In genomic region chr2:44952143-44952805, GRCh38 we compare ENCODE assay signal across 8 cellular contexts. TPM values are rescaled to one million over a fixed set of nuclear protein-coding genes. Genes with fewer than 3 reads are reported as not detected.
DNase-seq lines count a peak whose midpoint lies in the region; ATAC-seq and TF ChIP-seq lines count a peak whose summit lies in the region.

No MANE protein-coding gene starts in this region.

- no peak overlapping the region for H3K9ac ChIP-seq in duodenal mucosa (ENCODE audit: low read depth in 1 of 2, low read length in 2 of 2)

- no peak for DNase-seq in activated CD4-positive, CD25-positive, alpha-beta regulatory T cell (lab: John Stamatoyannopoulos, UW)
- DNase-seq in Peyer's patch (no peak), memory B cell (ENCODE audit: low spot score in 2 of 2) (no peak), thoracic aorta (ENCODE audit: low spot score) (no peak), H4 (ENCODE audit: low spot score) (no peak)

- H3K4me1 ChIP-seq in Peyer's patch (peaks cover 0 to 36% (median 15%) of the 10 kb centered on the region in 4 donors), duodenal mucosa (ENCODE audit: control insufficient read depth in 1 of 2, insufficient read depth in 2 of 2, low read length in 2 of 2) (peaks cover 18 to 22% of the 10 kb centered on the region in 2 donors), thoracic aorta (ENCODE audit: control insufficient read depth in 1 of 2, low read depth in 2 of 2) (peaks cover 20 to 39% of the 10 kb centered on the region in 2 donors)

- H3K27me3 ChIP-seq in Peyer's patch (peaks cover 0 to 57% of the 10 kb centered on the region in 2 donors), duodenal mucosa (ENCODE audit: control insufficient read depth in 1 of 2, insufficient read depth in 2 of 2, low read length in 2 of 2) (peaks cover 88 to 89% of the 10 kb centered on the region in 2 donors), thoracic aorta (replicated peaks; ENCODE audit: insufficient read depth) (peaks cover 12% of the 10 kb centered on the region)

- no peaks in the 10 kb centered on the region for H3K9me3 Mint-ChIP-seq in memory B cell

- H3K27ac ChIP-seq in Peyer's patch (no peak overlapping the region), duodenal mucosa (ENCODE audit: low read depth, low read length) (no peak overlapping the region), thoracic aorta (no peak overlapping the region)

- peak; percentile 27 to 41 for ATAC-seq in activated CD4-positive, CD25-positive, alpha-beta regulatory T cell treated with anti-CD3 and anti-CD28 coated beads, Interleukin-2, amount 50 U/mL, for 24 hours
- ATAC-seq in HG03135 (IDR thresholded peaks at IDR 0.05; ENCODE audit: unreplicated experiment) (peak; percentile 48), memory B cell (ENCODE audit: low read depth) (peak; percentile 59), thoracic aorta (ENCODE audit: insufficient number of reproducible peaks, low FRiP score, low read depth) (peak; percentile 45)

- H3K36me3 Mint-ChIP-seq in memory B cell, result no peaks in the 10 kb centered on the region

- peak overlapping the region; percentile 56 for H3K4me3 Mint-ChIP-seq in memory B cell

- H3K4me3 ChIP-seq in Peyer's patch (peak overlapping the region in 3 of 4 donors; percentile 26 to 41 (median 33)), duodenal mucosa (ENCODE audit: low read depth in 1 of 2, low read length in 2 of 2) (peak overlapping the region; percentile 35 to 58), thoracic aorta (peak overlapping the region; percentile 65)

- H3K9me3 ChIP-seq in Peyer's patch, result no peaks in the 10 kb centered on the region
- no peaks in the 10 kb centered on the region for H3K9me3 ChIP-seq in duodenal mucosa (ENCODE audit: control insufficient read depth in 1 of 2, low read length in 2 of 2)
- H3K9me3 ChIP-seq in thoracic aorta, result no peaks in the 10 kb centered on the region

- H3K27me3 Mint-ChIP-seq in memory B cell, result peaks cover 46% of the 10 kb centered on the region

- TF ChIP-seq CTCF in Peyer's patch (IDR thresholded peaks at IDR 0.05) (peak in 4 of 6 experiments; percentile 35 to 42 (median 37)), thoracic aorta (IDR thresholded peaks at IDR 0.05) (peak; percentile 64)

- TF ChIP-seq POLR2A in Peyer's patch (IDR thresholded peaks at IDR 0.05), result no peak

- no peak overlapping the region for H3K27ac Mint-ChIP-seq in memory B cell

- no peaks in the 10 kb centered on the region for H3K36me3 ChIP-seq in Peyer's patch
- H3K36me3 ChIP-seq in duodenal mucosa (ENCODE audit: control insufficient read depth in 1 of 2, insufficient read depth in 2 of 2, low read length in 2 of 2), result no peaks in the 10 kb centered on the region
- no peaks in the 10 kb centered on the region for H3K36me3 ChIP-seq in thoracic aorta

- H3K4me1 Mint-ChIP-seq in memory B cell, result peaks cover 23% of the 10 kb centered on the region

RNA-seq across cellular contexts. Expression of gene SIX3, which starts 10.8 kb away (rescaled TPM):
- total RNA-seq in Peyer's patch, result not detected
- under 1 TPM in 1 of 2 donors, not detected in 1; 0.14 TPM for total RNA-seq in thoracic aorta
- not detected in 2 replicates for total RNA-seq in H4 (2014; rRNA removed; shearing (Covaris generic))

RNA-seq across cellular contexts. Expression of gene SIX2, which starts 57.0 kb away (rescaled TPM):
- total RNA-seq in Peyer's patch (not detected), thoracic aorta (10 to 100 TPM in 1 of 2 donors, 1 to 10 TPM in 1; 6.6 to 13.5 TPM)
- total RNA-seq in H4 (2014; rRNA removed; shearing (Covaris generic)), result 0.06 and 0.52 TPM in 2 replicates
